ENCODE assay signal across 20 cellular contexts in the genomic region with DNA sequence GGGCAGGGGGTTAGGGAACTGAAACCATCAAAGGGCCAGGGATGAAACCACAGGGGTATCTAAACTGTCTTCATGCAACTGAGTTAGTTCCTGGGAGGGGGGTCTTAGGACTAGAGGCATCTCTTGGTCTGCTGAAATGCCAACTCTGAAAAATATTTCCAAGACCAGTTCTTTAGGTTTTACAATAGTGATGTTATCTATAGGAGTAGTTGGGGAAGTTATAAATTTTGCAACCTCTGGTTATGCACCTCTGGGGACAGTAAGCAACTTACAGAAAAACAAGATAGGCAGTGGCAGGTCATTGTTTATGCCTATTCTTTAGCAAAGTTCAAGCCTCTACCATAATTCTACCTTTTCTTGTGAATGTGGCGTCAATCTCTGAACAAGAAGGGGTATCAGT.
"Had no signal": no experiment of that assay in that cellular context is flagged by ENCODE, and none has a peak within 500 bp of the region (broad histone marks: within the 10 kb centered on the region; RNA-seq: fewer than 3 reads in every experiment).

No MANE protein-coding gene starts in this region.

- H3K4me1 ChIP-seq: colonic mucosa, neural progenitor cell, sigmoid colon, stomach, transverse colon had no signal

- H3K4me2 ChIP-seq: hepatocyte, neural progenitor cell had no signal

- FAIRE-seq: islet of Langerhans had no signal

- H3K4me3 ChIP-seq: colonic mucosa, hepatocyte, neural progenitor cell, ovary, right atrium auricular region, sigmoid colon, skin epidermis, stomach, thoracic aorta, transverse colon had no signal

- H3K9ac ChIP-seq: neural progenitor cell had no signal

- H2AFZ ChIP-seq: hepatocyte, neural progenitor cell had no signal

- H3K27me3 ChIP-seq: colonic mucosa, hepatocyte, neural progenitor cell, ovary, right atrium auricular region, sigmoid colon, stomach, transverse colon had no signal

- H3K27ac ChIP-seq: colonic mucosa, hepatocyte, neural progenitor cell, ovary, right atrium auricular region, sigmoid colon, skin epidermis, stomach, thoracic aorta, transverse colon had no signal

- ATAC-seq: natural killer cell had no signal

- DNase-seq: colonic mucosa; dermis blood vessel endothelial cell; foreskin melanocyte; head of caudate nucleus; kidney glomerular epithelial cell; natural killer cell; nucleus accumbens; ovary; sigmoid colon; stimulated activated CD4-positive, alpha-beta T cell treated with anti-CD3 and anti-CD28 coated beads, Interleukin-12 subunit alpha, Interleukin-12 subunit beta, amount 100 ng/mL, for 4 hours; stimulated activated naive CD4-positive, alpha-beta T cell; stomach; substantia nigra; transverse colon had no signal

- H3K36me3 ChIP-seq: colonic mucosa, neural progenitor cell, ovary, right atrium auricular region, sigmoid colon, stomach, thoracic aorta, transverse colon had no signal

- H3K79me2 ChIP-seq: hepatocyte had no signal

- H3K9me3 ChIP-seq: colonic mucosa, ovary, right atrium auricular region, sigmoid colon, stomach, thoracic aorta, transverse colon had no signal
